In genomic region chr15:76994971-76995945, GRCh38 we compare ENCODE assay signal across 8 cellular contexts. TPM values are rescaled to one million over a fixed set of nuclear protein-coding genes. Genes with fewer than 3 reads are reported as not detected.
DNase-seq lines count a peak whose midpoint lies in the region; ATAC-seq and TF ChIP-seq lines count a peak whose summit lies in the region.

TSS of gene PSTPIP1 (plus strand) at chr15:76995126. CDS start at chr15:76995574, 448 bp downstream.

- no peaks in the 10 kb centered on the region for H3K9me3 ChIP-seq in breast epithelium

- in situ Hi-C loops in GM13976 (cut with MboI; ENCODE audit: low sequenced_read_pairs, unreplicated experiment), result no loop called here

- intact Hi-C loops in T-helper 2 cell treated with Interferon-gamma antibody and Interleukin-4, amounts not matched to agents 100 ng/mL and 5 ng/mL, for 36 hours (cut with micrococcal nuclease), result loop anchor here (1.0 to 2.0 kb wide), 4 partner anchors 8 to 64 kb away; partner anchors contain the start of gene RCN2
- intact Hi-C loops in breast epithelium (cut with DNase I; ENCODE audit: low total_unique reads), result no loop called here

- ATAC-seq in HG03139 (IDR thresholded peaks at IDR 0.05; ENCODE audit: unreplicated experiment) (peak; percentile 63), GM18519 (IDR thresholded peaks at IDR 0.05; ENCODE audit: low FRiP score, unreplicated experiment) (no peak)

- no peak for TF ChIP-seq CTCF in GM13976 (IDR thresholded peaks at IDR 0.05; ENCODE audit: borderline replicate concordance, control extremely low read depth, extremely low read depth, insufficient read depth, missing control alignments)
- no peak for TF ChIP-seq CTCF in breast epithelium (IDR thresholded peaks at IDR 0.05)

- no peaks in the 10 kb centered on the region for H3K36me3 ChIP-seq in breast epithelium

- no peaks in the 10 kb centered on the region for H3K27me3 ChIP-seq in breast epithelium

- H3K4me1 ChIP-seq in breast epithelium, result no peaks in the 10 kb centered on the region

- no peak for TF ChIP-seq POLR2A in breast epithelium (IDR thresholded peaks at IDR 0.05)

- peak within 1 kb of the TSS; percentile 38 to 43 for H3K27ac ChIP-seq in breast epithelium

- peak; percentile 72 for DNase-seq in GM13976 (ENCODE audit: low spot score)
- DNase-seq in breast epithelium (ENCODE audit: low spot score in 2 of 2), result peak in 1 of 2 donors; percentile 42
- DNase-seq in middle frontal gyrus (ENCODE audit: extremely low spot score, low spot score), result peak; percentile 13
- peak; percentile 55 for DNase-seq in superior temporal gyrus (ENCODE audit: extremely low spot score)
- DNase-seq in NCI-H2196 treated with DMSO at 0.1 percent for 48 hours (lab: John Stamatoyannopoulos, UW; ENCODE audit: unreplicated experiment), result no peak

- H3K4me3 ChIP-seq in breast epithelium, result peak within 1 kb of the TSS; percentile 17 to 46 (median 20)

RNA-seq across cellular contexts. Expression of gene PSTPIP1, which starts in this region (rescaled TPM):
- total RNA-seq in T-helper 2 cell treated with Interferon-gamma antibody and Interleukin-4, amounts not matched to agents 100 ng/mL and 5 ng/mL, for 36 hours, result 142 and 144 TPM in 2 replicates
- 10 to 100 TPM in 1 of 3 donors, 1 to 10 TPM in 2; 2.6 to 11.0 (median 3.9) TPM for total RNA-seq in breast epithelium

Comparison
In these comparisons a context has a peak if more than half of its experiments do, and no peak if none do; other contexts are left out.
1. RNA of gene PSTPIP1 (total RNA-seq): 142 to 144 TPM in T-helper 2 cell treated with Interferon-gamma antibody and Interleukin-4, amounts not matched to agents 100 ng/mL and 5 ng/mL, for 36 hours; 2.6 to 11.0 TPM in breast epithelium; every median in the first group is over 10 times any median in the second.